1 cellular context compared by ENCODE assay signal in genomic region chr13:102768914-102769313, GRCh38.
TF ChIP-seq lines count a peak whose summit lies in the region.

No MANE protein-coding gene starts in this region.

TF ChIP-seq in SK-N-SH treated with all-trans-retinoic acid at 6 μM for 48 hours, 23 proteins besides CTCF, POLR2A, EP300 and RAD21 (continued from another document):
- no peak for TF ChIP-seq PATZ1 (CRISPR knock-in tag; IDR thresholded peaks at IDR 0.05; ENCODE audit: borderline replicate concordance)
- no peak for TF ChIP-seq ISL1 (CRISPR knock-in tag; IDR thresholded peaks at IDR 0.05)
- TF ChIP-seq CREB5 (CRISPR knock-in tag; IDR thresholded peaks at IDR 0.05; ENCODE audit: low read depth): no peak
- no peak for TF ChIP-seq RARB (CRISPR knock-in tag; IDR thresholded peaks at IDR 0.05)
- TF ChIP-seq ZC3H10 (CRISPR knock-in tag; IDR thresholded peaks at IDR 0.05): no peak
- TF ChIP-seq ZFP3 (CRISPR knock-in tag; IDR thresholded peaks at IDR 0.05): no peak
- no peak for TF ChIP-seq GLIS3 (CRISPR knock-in tag; IDR thresholded peaks at IDR 0.05)
- no peak for TF ChIP-seq ESRRG (CRISPR knock-in tag; IDR thresholded peaks at IDR 0.05)
- TF ChIP-seq TCF4 (CRISPR knock-in tag; IDR thresholded peaks at IDR 0.05; ENCODE audit: borderline replicate concordance): no peak
- TF ChIP-seq SNAI2 (CRISPR knock-in tag; IDR thresholded peaks at IDR 0.05): no peak
TF ChIP-seq in SK-N-SH treated with all-trans-retinoic acid at 6 μM for 48 hours: peak in this region for 0.
